ENCODE assay signal across 1 cellular context in genomic region chr7:143287935-143288826, GRCh38.
TF ChIP-seq lines count a peak whose summit lies in the region.

CASP2 (plus strand) TSS chr7:143288351; CDS start chr7:143288456, 105 bp downstream.

TF ChIP-seq in HepG2, 621 proteins besides CTCF, POLR2A, EP300 and RAD21 (continued from another document and continues in another):
- TF ChIP-seq ZBTB33 (CRISPR knock-in tag; IDR thresholded peaks at IDR 0.05) = peak; percentile 96
- no peak for TF ChIP-seq PTBP1 (IDR thresholded peaks at IDR 0.05; ENCODE audit: low read depth, low read length, poor library complexity, severe bottlenecking)
- TF ChIP-seq TAF15 (IDR thresholded peaks at IDR 0.05; ENCODE audit: low read depth, low read length, poor library complexity, severe bottlenecking) = no peak
- TF ChIP-seq KLF9 (CRISPR knock-in tag; IDR thresholded peaks at IDR 0.05; ENCODE audit: low read depth) = no peak
- no peak for TF ChIP-seq ZNF850 (CRISPR knock-in tag; conservative IDR thresholded peaks at IDR 0.05)
- TF ChIP-seq SATB2 (CRISPR knock-in tag; IDR thresholded peaks at IDR 0.05) = no peak
- TF ChIP-seq MAF1 (CRISPR knock-in tag; IDR thresholded peaks at IDR 0.05; ENCODE audit: borderline replicate concordance) = no peak
- TF ChIP-seq, protein P1, sequence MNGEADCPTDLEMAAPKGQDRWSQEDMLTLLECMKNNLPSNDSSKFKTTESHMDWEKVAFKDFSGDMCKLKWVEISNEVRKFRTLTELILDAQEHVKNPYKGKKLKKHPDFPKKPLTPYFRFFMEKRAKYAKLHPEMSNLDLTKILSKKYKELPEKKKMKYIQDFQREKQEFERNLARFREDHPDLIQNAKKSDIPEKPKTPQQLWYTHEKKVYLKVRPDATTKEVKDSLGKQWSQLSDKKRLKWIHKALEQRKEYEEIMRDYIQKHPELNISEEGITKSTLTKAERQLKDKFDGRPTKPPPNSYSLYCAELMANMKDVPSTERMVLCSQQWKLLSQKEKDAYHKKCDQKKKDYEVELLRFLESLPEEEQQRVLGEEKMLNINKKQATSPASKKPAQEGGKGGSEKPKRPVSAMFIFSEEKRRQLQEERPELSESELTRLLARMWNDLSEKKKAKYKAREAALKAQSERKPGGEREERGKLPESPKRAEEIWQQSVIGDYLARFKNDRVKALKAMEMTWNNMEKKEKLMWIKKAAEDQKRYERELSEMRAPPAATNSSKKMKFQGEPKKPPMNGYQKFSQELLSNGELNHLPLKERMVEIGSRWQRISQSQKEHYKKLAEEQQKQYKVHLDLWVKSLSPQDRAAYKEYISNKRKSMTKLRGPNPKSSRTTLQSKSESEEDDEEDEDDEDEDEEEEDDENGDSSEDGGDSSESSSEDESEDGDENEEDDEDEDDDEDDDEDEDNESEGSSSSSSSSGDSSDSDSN (CRISPR knock-in tag; IDR thresholded peaks at IDR 0.05) = peak; percentile 90
- peak; percentile 69; the same call in 1 of the 2 replicates for TF ChIP-seq ZNF501 (CRISPR knock-in tag; IDR thresholded peaks at IDR 0.05)
- peak; percentile 85 for TF ChIP-seq ZNF138 (CRISPR knock-in tag; IDR thresholded peaks at IDR 0.05; ENCODE audit: low read depth)
- no peak for TF ChIP-seq MAFF (IDR thresholded peaks at IDR 0.05; ENCODE audit: low read depth, low read length)
- TF ChIP-seq MZF1 (CRISPR knock-in tag; IDR thresholded peaks at IDR 0.05; ENCODE audit: borderline replicate concordance) = no peak
- no peak for TF ChIP-seq ZNF616 (CRISPR knock-in tag; IDR thresholded peaks at IDR 0.05; ENCODE audit: low read depth)
- TF ChIP-seq ZNF18 (CRISPR knock-in tag; IDR thresholded peaks at IDR 0.05; ENCODE audit: insufficient replicate concordance) = no peak
- peak; percentile 84 for TF ChIP-seq TAF1 (CRISPR knock-in tag; IDR thresholded peaks at IDR 0.05)
- TF ChIP-seq NR2F1 (CRISPR knock-in tag; IDR thresholded peaks at IDR 0.05) = no peak
- TF ChIP-seq STAT6 (CRISPR knock-in tag; IDR thresholded peaks at IDR 0.05; ENCODE audit: borderline replicate concordance) = peak; percentile 48; the same call in 1 of the 2 replicates
- TF ChIP-seq ISL2 (CRISPR knock-in tag; IDR thresholded peaks at IDR 0.05) = peak; percentile 20; the same call in 1 of the 2 replicates
- no peak for TF ChIP-seq JUNB (CRISPR knock-in tag; IDR thresholded peaks at IDR 0.05; ENCODE audit: borderline replicate concordance)
- TF ChIP-seq RFX5 (IDR thresholded peaks at IDR 0.05; ENCODE audit: low read depth, low read length) = no peak
- TF ChIP-seq ELF1 (CRISPR knock-in tag; IDR thresholded peaks at IDR 0.05) = peak; percentile 46; the same call in 1 of the 2 replicates
- TF ChIP-seq BORCS8-MEF2B (CRISPR knock-in tag; IDR thresholded peaks at IDR 0.05) = peak; percentile 38; the same call in 1 of the 2 replicates
- no peak for TF ChIP-seq TBX3 (IDR thresholded peaks at IDR 0.05; ENCODE audit: borderline replicate concordance)
- no peak for TF ChIP-seq GZF1 (CRISPR knock-in tag; IDR thresholded peaks at IDR 0.05)
- no peak for TF ChIP-seq RORA (CRISPR knock-in tag; IDR thresholded peaks at IDR 0.05)
- no peak for TF ChIP-seq FIP1L1 (IDR thresholded peaks at IDR 0.05; ENCODE audit: borderline replicate concordance, insufficient read depth, low read depth, low read length)
- TF ChIP-seq, protein P2, sequence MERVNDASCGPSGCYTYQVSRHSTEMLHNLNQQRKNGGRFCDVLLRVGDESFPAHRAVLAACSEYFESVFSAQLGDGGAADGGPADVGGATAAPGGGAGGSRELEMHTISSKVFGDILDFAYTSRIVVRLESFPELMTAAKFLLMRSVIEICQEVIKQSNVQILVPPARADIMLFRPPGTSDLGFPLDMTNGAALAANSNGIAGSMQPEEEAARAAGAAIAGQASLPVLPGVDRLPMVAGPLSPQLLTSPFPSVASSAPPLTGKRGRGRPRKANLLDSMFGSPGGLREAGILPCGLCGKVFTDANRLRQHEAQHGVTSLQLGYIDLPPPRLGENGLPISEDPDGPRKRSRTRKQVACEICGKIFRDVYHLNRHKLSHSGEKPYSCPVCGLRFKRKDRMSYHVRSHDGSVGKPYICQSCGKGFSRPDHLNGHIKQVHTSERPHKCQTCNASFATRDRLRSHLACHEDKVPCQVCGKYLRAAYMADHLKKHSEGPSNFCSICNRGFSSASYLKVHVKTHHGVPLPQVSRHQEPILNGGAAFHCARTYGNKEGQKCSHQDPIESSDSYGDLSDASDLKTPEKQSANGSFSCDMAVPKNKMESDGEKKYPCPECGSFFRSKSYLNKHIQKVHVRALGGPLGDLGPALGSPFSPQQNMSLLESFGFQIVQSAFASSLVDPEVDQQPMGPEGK (CRISPR knock-in tag; IDR thresholded peaks at IDR 0.05) = peak; percentile 96
- TF ChIP-seq KAT8 (CRISPR knock-in tag; IDR thresholded peaks at IDR 0.05) = peak; percentile 81
- no peak; the same call in none of the 2 replicates for TF ChIP-seq TARDBP (CRISPR knock-in tag; IDR thresholded peaks at IDR 0.05)
- TF ChIP-seq ISX (CRISPR knock-in tag; conservative IDR thresholded peaks at IDR 0.05) = no peak
- TF ChIP-seq SRF (IDR thresholded peaks at IDR 0.05; ENCODE audit: low read depth, low read length) = no peak
- TF ChIP-seq, protein P3, sequence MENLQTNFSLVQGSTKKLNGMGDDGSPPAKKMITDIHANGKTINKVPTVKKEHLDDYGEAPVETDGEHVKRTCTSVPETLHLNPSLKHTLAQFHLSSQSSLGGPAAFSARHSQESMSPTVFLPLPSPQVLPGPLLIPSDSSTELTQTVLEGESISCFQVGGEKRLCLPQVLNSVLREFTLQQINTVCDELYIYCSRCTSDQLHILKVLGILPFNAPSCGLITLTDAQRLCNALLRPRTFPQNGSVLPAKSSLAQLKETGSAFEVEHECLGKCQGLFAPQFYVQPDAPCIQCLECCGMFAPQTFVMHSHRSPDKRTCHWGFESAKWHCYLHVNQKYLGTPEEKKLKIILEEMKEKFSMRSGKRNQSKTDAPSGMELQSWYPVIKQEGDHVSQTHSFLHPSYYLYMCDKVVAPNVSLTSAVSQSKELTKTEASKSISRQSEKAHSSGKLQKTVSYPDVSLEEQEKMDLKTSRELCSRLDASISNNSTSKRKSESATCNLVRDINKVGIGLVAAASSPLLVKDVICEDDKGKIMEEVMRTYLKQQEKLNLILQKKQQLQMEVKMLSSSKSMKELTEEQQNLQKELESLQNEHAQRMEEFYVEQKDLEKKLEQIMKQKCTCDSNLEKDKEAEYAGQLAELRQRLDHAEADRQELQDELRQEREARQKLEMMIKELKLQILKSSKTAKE (CRISPR knock-in tag; IDR thresholded peaks at IDR 0.05; ENCODE audit: borderline replicate concordance) = peak; percentile 21; the same call in 1 of the 2 replicates
- TF ChIP-seq STAT5B (CRISPR knock-in tag; IDR thresholded peaks at IDR 0.05) = no peak
- no peak for TF ChIP-seq TOPORS (CRISPR knock-in tag; IDR thresholded peaks at IDR 0.05)
- TF ChIP-seq MIER2 (CRISPR knock-in tag; IDR thresholded peaks at IDR 0.05) = no peak
- TF ChIP-seq CCDC6 (CRISPR knock-in tag; IDR thresholded peaks at IDR 0.05) = 0 out of 2 replicates have a peak, but pooled peaks have one; percentile 49
- TF ChIP-seq U2AF2 (IDR thresholded peaks at IDR 0.05; ENCODE audit: low read depth, low read length) = no peak
- no peak for TF ChIP-seq ZNF496 (CRISPR knock-in tag; IDR thresholded peaks at IDR 0.05; ENCODE audit: insufficient replicate concordance)
- TF ChIP-seq ZNF7 (CRISPR knock-in tag; IDR thresholded peaks at IDR 0.05) = no peak
- no peak for TF ChIP-seq MED8 (CRISPR knock-in tag; IDR thresholded peaks at IDR 0.05; ENCODE audit: insufficient replicate concordance)
- 0 out of 2 replicates have a peak, but pooled peaks have one; percentile 6 for TF ChIP-seq CBFB (CRISPR knock-in tag; IDR thresholded peaks at IDR 0.05)
- TF ChIP-seq BRD4 (CRISPR knock-in tag; IDR thresholded peaks at IDR 0.05) = peak; percentile 74; the same call in 1 of the 2 replicates
- TF ChIP-seq PRPF4 (IDR thresholded peaks at IDR 0.05; ENCODE audit: low read depth, low read length, poor library complexity, severe bottlenecking) = peak; percentile 93
- TF ChIP-seq ZFYVE20 (CRISPR knock-in tag; IDR thresholded peaks at IDR 0.05; ENCODE audit: borderline replicate concordance, low read depth) = no peak
- peak; percentile 88 for TF ChIP-seq ZNF280B (CRISPR knock-in tag; IDR thresholded peaks at IDR 0.05; ENCODE audit: borderline replicate concordance)
- TF ChIP-seq, protein P4, sequence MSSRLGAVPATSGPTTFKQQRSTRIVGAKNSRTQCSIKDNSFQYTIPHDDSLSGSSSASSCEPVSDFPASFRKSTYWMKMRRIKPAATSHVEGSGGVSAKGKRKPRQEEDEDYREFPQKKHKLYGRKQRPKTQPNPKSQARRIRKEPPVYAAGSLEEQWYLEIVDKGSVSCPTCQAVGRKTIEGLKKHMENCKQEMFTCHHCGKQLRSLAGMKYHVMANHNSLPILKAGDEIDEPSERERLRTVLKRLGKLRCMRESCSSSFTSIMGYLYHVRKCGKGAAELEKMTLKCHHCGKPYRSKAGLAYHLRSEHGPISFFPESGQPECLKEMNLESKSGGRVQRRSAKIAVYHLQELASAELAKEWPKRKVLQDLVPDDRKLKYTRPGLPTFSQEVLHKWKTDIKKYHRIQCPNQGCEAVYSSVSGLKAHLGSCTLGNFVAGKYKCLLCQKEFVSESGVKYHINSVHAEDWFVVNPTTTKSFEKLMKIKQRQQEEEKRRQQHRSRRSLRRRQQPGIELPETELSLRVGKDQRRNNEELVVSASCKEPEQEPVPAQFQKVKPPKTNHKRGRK (CRISPR knock-in tag; IDR thresholded peaks at IDR 0.05) = no peak
- TF ChIP-seq ZBTB49 (CRISPR knock-in tag; IDR thresholded peaks at IDR 0.05; ENCODE audit: borderline replicate concordance) = no peak
- peak; percentile 89 for TF ChIP-seq KMT2A (CRISPR knock-in tag; IDR thresholded peaks at IDR 0.05)
